20 cellular contexts compared by ENCODE assay signal in genomic region chr19:29480507-29480906, GRCh38. TPM values are rescaled to one million over a fixed set of nuclear protein-coding genes. Genes with fewer than 3 reads are reported as not detected.
"Had no signal": no experiment of that assay in that cellular context is flagged by ENCODE, and none has a peak within 500 bp of the region (broad histone marks: within the 10 kb centered on the region; RNA-seq: fewer than 3 reads in every experiment).

No MANE protein-coding gene starts in this region.

- H3K27me3 ChIP-seq: cardiac muscle cell, hepatocyte, ovary, transverse colon had no signal

- H3K27me3 Mint-ChIP-seq: stimulated activated memory B cell treated with anti-CD40 and anti-IgM and Interleukin-4, amounts not matched to agents 10 μg/mL and 1 μg/mL and 100 μg/mL, for 72 hours had no signal

- H3K4me1 ChIP-seq: stomach, transverse colon had no signal

- H3K27ac ChIP-seq: cardiac muscle cell, hepatocyte, ovary, stomach, thoracic aorta, transverse colon had no signal

- H3K36me3 ChIP-seq: cardiac muscle cell, ovary, stomach, thoracic aorta, transverse colon had no signal

- H3K4me3 ChIP-seq: cardiac muscle cell, hepatocyte, ovary, stomach, thoracic aorta, transverse colon had no signal

- H3K4me3 Mint-ChIP-seq: mesothelial cell of epicardium; stimulated activated memory B cell treated with anti-CD40 and anti-IgM and Interleukin-4, amounts not matched to agents 10 μg/mL and 1 μg/mL and 100 μg/mL, for 72 hours had no signal

- H3K4me1 Mint-ChIP-seq: mesothelial cell of epicardium; stimulated activated memory B cell treated with anti-CD40 and anti-IgM and Interleukin-4, amounts not matched to agents 10 μg/mL and 1 μg/mL and 100 μg/mL, for 72 hours had no signal

- H3K36me3 Mint-ChIP-seq: mesothelial cell of epicardium; stimulated activated memory B cell treated with anti-CD40 and anti-IgM and Interleukin-4, amounts not matched to agents 10 μg/mL and 1 μg/mL and 100 μg/mL, for 72 hours had no signal

- H3K9me3 ChIP-seq: ovary, thoracic aorta, transverse colon had no signal

- ATAC-seq: right cardiac atrium; stimulated activated memory B cell treated with anti-CD40 and anti-IgM and Interleukin-4, amounts not matched to agents 10 μg/mL and 1 μg/mL and 100 μg/mL, for 72 hours had no signal

- DNase-seq: dermis blood vessel endothelial cell; erythroblast; foreskin melanocyte; kidney glomerular epithelial cell; ovary; right cardiac atrium; small intestine; stimulated activated CD4-positive, alpha-beta T cell treated with anti-CD3 and anti-CD28 coated beads, Interleukin-4, amount 100 ng/mL, for 1 hour; stomach; substantia nigra; transverse colon had no signal

- H3K27ac Mint-ChIP-seq: mesothelial cell of epicardium; progenitor cell of endocrine pancreas; stimulated activated memory B cell treated with anti-CD40 and anti-IgM and Interleukin-4, amounts not matched to agents 10 μg/mL and 1 μg/mL and 100 μg/mL, for 72 hours had no signal

RNA-seq across cellular contexts. Expression of gene VSTM2B, which starts 45.3 kb away (rescaled TPM):
- total RNA-seq: dermis blood vessel endothelial cell, endothelial cell of umbilical vein, liver, mesothelial cell of epicardium, progenitor cell of endocrine pancreas, right cardiac atrium, stomach, thoracic aorta, transverse colon, urinary bladder had no signal
- polyA plus RNA-seq: cardiac muscle cell, endothelial cell of umbilical vein, liver, ovary, right cardiac atrium, stomach, urinary bladder had no signal
